Comparison of ENCODE assay signal across 29 cellular contexts in the genomic region with DNA sequence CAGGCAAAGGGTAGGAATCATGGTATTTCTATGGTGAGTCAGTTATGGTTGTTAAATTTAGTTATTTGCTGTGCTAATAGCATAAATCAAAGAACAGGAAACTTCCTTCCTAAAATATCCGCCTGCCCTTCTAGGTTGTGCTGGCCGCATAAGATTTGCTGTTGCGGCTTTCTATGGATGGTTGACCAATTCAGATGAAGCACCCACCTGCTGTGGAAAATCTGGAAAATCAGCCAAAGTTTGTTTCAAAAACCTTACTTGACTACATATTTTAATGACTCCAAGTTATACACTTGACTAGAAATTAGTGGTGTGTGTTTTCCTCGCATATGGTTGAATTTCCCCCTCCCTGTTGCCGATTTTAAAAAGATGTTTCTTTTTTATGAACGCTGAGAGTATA. TPM values are rescaled to one million over a fixed set of nuclear protein-coding genes. Genes with fewer than 3 reads are reported as not detected.
DNase-seq lines count a peak whose midpoint lies in the region; ATAC-seq, FAIRE-seq and TF ChIP-seq lines count a peak whose summit lies in the region.
"Had no signal": no experiment of that assay in that cellular context is flagged by ENCODE, and none has a peak within 500 bp of the region (broad histone marks: within the 10 kb centered on the region; RNA-seq: fewer than 3 reads in every experiment).

No MANE protein-coding gene starts in this region.

- H2AK5ac ChIP-seq in trophoblast cell (ENCODE audit: low read length) (no peak overlapping the region), mesendoderm (ENCODE audit: low read length) (no peak overlapping the region)

- H3K23ac ChIP-seq in trophoblast cell (ENCODE audit: low read length) (no peak overlapping the region), mesendoderm (ENCODE audit: low read length) (no peak overlapping the region)

- ATAC-seq in CD4-positive, alpha-beta T cell (ENCODE audit: poor library complexity), result no peak
- no peak for ATAC-seq in naive thymus-derived CD4-positive, alpha-beta T cell
- ATAC-seq in HG02623 (IDR thresholded peaks at IDR 0.05; ENCODE audit: unreplicated experiment), result no peak
- ATAC-seq: body of pancreas, gastroesophageal sphincter had no signal

- no peak for TF ChIP-seq RAD21 in Ishikawa (IDR thresholded peaks at IDR 0.05; ENCODE audit: low read depth)

- H4K5ac ChIP-seq in mesendoderm (ENCODE audit: low read length), result no peak overlapping the region

- FAIRE-seq in astrocyte (lab: Jason Lieb, UNC), result no peak
- FAIRE-seq: D721Med, endothelial cell of umbilical vein, small intestine had no signal

- H2BK5ac ChIP-seq in trophoblast cell (ENCODE audit: low read depth, low read length, poor library complexity), result no peak overlapping the region
- H2BK5ac ChIP-seq in mesendoderm (ENCODE audit: low read length), result no peak overlapping the region

- H3K79me1 ChIP-seq in trophoblast cell (ENCODE audit: low read length), result no peaks in the 10 kb centered on the region
- H3K79me1 ChIP-seq in mesendoderm (ENCODE audit: low read length), result no peaks in the 10 kb centered on the region

- H3K4ac ChIP-seq in trophoblast cell (ENCODE audit: low read depth, low read length) (no peak overlapping the region), mesendoderm (ENCODE audit: low read depth, low read length) (no peak overlapping the region)

- TF ChIP-seq CTCF in CD4-positive, alpha-beta T cell (IDR thresholded peaks at IDR 0.05), result no peak
- no peak for TF ChIP-seq CTCF in astrocyte (IDR thresholded peaks at IDR 0.05; ENCODE audit: insufficient read depth, low read depth, low read length)

- DNase-seq in CD4-positive, alpha-beta T cell, result no peak
- peak; percentile 12 for DNase-seq in astrocyte (ENCODE audit: low read depth)
- DNase-seq in naive thymus-derived CD4-positive, alpha-beta T cell, result no peak
- no peak for DNase-seq in trophoblast cell
- DNase-seq in mesendoderm, result no peak
- DNase-seq: activated CD4-positive, CD25-positive, alpha-beta regulatory T cell; activated CD8-positive, alpha-beta memory T cell treated with anti-CD3 and anti-CD28 coated beads, Interleukin-2, amount 50 U/mL, for 4 hours; body of pancreas; cerebellar nuclear complex; GOT3; midbrain; NCI-H1105; NCI-H187 treated with DMSO at 0.1 percent for 48 hours; NCI-H526 treated with DMSO at 0.1 percent for 48 hours; ovary; Peyer's patch; retina; SIG-M5; small intestine; stimulated activated CD8-positive, alpha-beta memory T cell treated with anti-CD3 and anti-CD28 coated beads, Interleukin-4, amount 100 ng/mL, for 48 hours; transverse colon had no signal

- H3K4me3 ChIP-seq in astrocyte (ENCODE audit: insufficient read depth, low read depth, low read length) (no peak overlapping the region), trophoblast cell (ENCODE audit: low read depth, low read length) (no peak overlapping the region), mesendoderm (ENCODE audit: low read length) (no peak overlapping the region)
- H3K4me3 ChIP-seq in naive thymus-derived CD4-positive, alpha-beta T cell (ENCODE audit: low read length), result no peak overlapping the region
- H3K4me3 ChIP-seq: body of pancreas, gastroesophageal sphincter, ovary, Peyer's patch, transverse colon had no signal

- CTCF ChIA-PET in CD4-positive, alpha-beta T cell (lab: Charles Lee), result no interaction called here
- CTCF ChIA-PET in naive thymus-derived CD4-positive, alpha-beta T cell (lab: Charles Lee), result no interaction called here

- intact Hi-C loops in CD4-positive, alpha-beta T cell (cut with DNase I, micrococcal nuclease), result loop anchor here in 1 of 2 experiments (5.0 kb wide), 2 partner anchors 35 to 50 kb away; no protein-coding TSS in a partner anchor
- intact Hi-C loops in naive thymus-derived CD4-positive, alpha-beta T cell (cut with micrococcal nuclease), result loop anchor here in 1 of 2 donors (5.0 kb wide), 2 partner anchors 35 to 85 kb away; no protein-coding TSS in a partner anchor

- H3K4me2 ChIP-seq in astrocyte (ENCODE audit: low read length) (no peak overlapping the region), trophoblast cell (ENCODE audit: low read length) (no peak overlapping the region), mesendoderm (ENCODE audit: low read length) (no peak overlapping the region)

- no peak overlapping the region for H3K14ac ChIP-seq in trophoblast cell (ENCODE audit: low read length)

- no peak overlapping the region for H3K56ac ChIP-seq in mesendoderm (ENCODE audit: low read length)

- no peak for TF ChIP-seq EP300 in Ishikawa (IDR thresholded peaks at IDR 0.05; ENCODE audit: borderline replicate concordance)

- H4K20me1 ChIP-seq in astrocyte (ENCODE audit: insufficient read depth, low read length), result no peaks in the 10 kb centered on the region

- no peak overlapping the region for H2AFZ ChIP-seq in astrocyte (ENCODE audit: low read depth, low read length)
- no peak overlapping the region for H2AFZ ChIP-seq in trophoblast cell (ENCODE audit: insufficient read depth, low read length, poor library complexity)

- no peak overlapping the region for H3K27ac ChIP-seq in CD4-positive, alpha-beta T cell (ENCODE audit: low read depth, low read length)
- H3K27ac ChIP-seq in astrocyte (ENCODE audit: low read depth, low read length) (no peak overlapping the region), trophoblast cell (ENCODE audit: low read depth, low read length) (no peak overlapping the region), mesendoderm (ENCODE audit: low read depth, low read length) (no peak overlapping the region)
- H3K27ac ChIP-seq in naive thymus-derived CD4-positive, alpha-beta T cell (ENCODE audit: low read depth, low read length), result no peak overlapping the region
- H3K27ac ChIP-seq: body of pancreas, gastroesophageal sphincter, HL-60, ovary, Peyer's patch, transverse colon had no signal

- H3K36me3 ChIP-seq in astrocyte (ENCODE audit: insufficient read depth, low read length) (no peaks in the 10 kb centered on the region), trophoblast cell (ENCODE audit: control insufficient read depth in 1 of 2, insufficient read depth in 2 of 2, low read length in 2 of 2) (no peaks in the 10 kb centered on the region), mesendoderm (ENCODE audit: control insufficient read depth, insufficient read depth, low read length) (no peaks in the 10 kb centered on the region)
- no peaks in the 10 kb centered on the region for H3K36me3 ChIP-seq in naive thymus-derived CD4-positive, alpha-beta T cell (ENCODE audit: control insufficient read depth in 2 of 3, insufficient read depth in 3 of 3, low read length in 3 of 3)
- H3K36me3 ChIP-seq: gastroesophageal sphincter, ovary, Peyer's patch, transverse colon had no signal

- H4K91ac ChIP-seq in trophoblast cell (ENCODE audit: low read depth, low read length), result no peak overlapping the region

- no peaks in the 10 kb centered on the region for H3K27me3 Mint-ChIP-seq in CD4-positive, alpha-beta T cell
- no peaks in the 10 kb centered on the region for H3K27me3 Mint-ChIP-seq in astrocyte (ENCODE audit: low read depth, unreplicated experiment)
- no peaks in the 10 kb centered on the region for H3K27me3 Mint-ChIP-seq in naive thymus-derived CD4-positive, alpha-beta T cell

- H3K9ac ChIP-seq in astrocyte (ENCODE audit: low read length) (no peak overlapping the region), trophoblast cell (ENCODE audit: low read length) (no peak overlapping the region), mesendoderm (ENCODE audit: low read length) (no peak overlapping the region)

- no peaks in the 10 kb centered on the region for H3K27me3 ChIP-seq in CD4-positive, alpha-beta T cell (ENCODE audit: control insufficient read depth, insufficient read depth, low read length)
- H3K27me3 ChIP-seq in astrocyte (ENCODE audit: insufficient read depth, low read length), result no peaks in the 10 kb centered on the region
- H3K27me3 ChIP-seq in naive thymus-derived CD4-positive, alpha-beta T cell (ENCODE audit: control insufficient read depth in 2 of 2, insufficient read depth in 2 of 2, low read length in 2 of 2), result no peaks in the 10 kb centered on the region
- no peaks in the 10 kb centered on the region for H3K27me3 ChIP-seq in trophoblast cell (ENCODE audit: insufficient read depth, low read length)
- no peaks in the 10 kb centered on the region for H3K27me3 ChIP-seq in mesendoderm (ENCODE audit: insufficient read depth, low read length, poor library complexity)
- H3K27me3 ChIP-seq: body of pancreas, gastroesophageal sphincter, ovary, Peyer's patch, transverse colon had no signal

- H3K18ac ChIP-seq in trophoblast cell (ENCODE audit: low read length) (no peak overlapping the region), mesendoderm (ENCODE audit: low read length) (no peak overlapping the region)

- H3K4me1 Mint-ChIP-seq in CD4-positive, alpha-beta T cell (ENCODE audit: low read depth), result peaks cover 97% of the 10 kb centered on the region
- peaks cover 9% of the 10 kb centered on the region for H3K4me1 Mint-ChIP-seq in astrocyte (ENCODE audit: low read depth, unreplicated experiment)
- peaks cover 59 to 100% (median 98%) of the 10 kb centered on the region in 7 donors for H3K4me1 Mint-ChIP-seq in naive thymus-derived CD4-positive, alpha-beta T cell

- no CpG with 5 or more reads among the region's 6 CpGs for WGBS in trophoblast cell (ENCODE audit: extremely low coverage, insufficient coverage, insufficient read length)
- WGBS in mesendoderm (ENCODE audit: extremely low coverage, insufficient coverage, low lambda C conversion rate), result no CpG with 5 or more reads among the region's 6 CpGs

- peak overlapping the region; percentile 46 for H3K27ac Mint-ChIP-seq in CD4-positive, alpha-beta T cell
- no peak overlapping the region for H3K27ac Mint-ChIP-seq in astrocyte (ENCODE audit: unreplicated experiment)
- peak overlapping the region in 7 of 9 donors; percentile 12 to 68 (median 44) for H3K27ac Mint-ChIP-seq in naive thymus-derived CD4-positive, alpha-beta T cell
- H3K27ac Mint-ChIP-seq: activated T-helper 2 cell treated with anti-CD3 and anti-CD28 coated beads, Interferon-gamma antibody, Interleukin-2, Interleukin-4, amounts not matched to agents 10 μg/mL and 5 μg/mL and 100 μg/mL, durations not matched to agents 14 hours and 24 hours and 36 hours; CD14-positive monocyte had no signal

- H3K79me2 ChIP-seq in astrocyte (ENCODE audit: insufficient read depth, low read length) (no peaks in the 10 kb centered on the region), trophoblast cell (ENCODE audit: control insufficient read depth, insufficient read depth, low read length, poor library complexity) (no peaks in the 10 kb centered on the region), mesendoderm (ENCODE audit: control insufficient read depth, insufficient read depth, low read length) (no peaks in the 10 kb centered on the region)

- no peak overlapping the region for H4K12ac ChIP-seq in trophoblast cell (ENCODE audit: low read depth, low read length)

- POLR2A ChIA-PET in CD4-positive, alpha-beta T cell (lab: Charles Lee), result no interaction called here
- POLR2A ChIA-PET in naive thymus-derived CD4-positive, alpha-beta T cell (lab: Charles Lee), result interaction anchor here (0.5 kb wide), 1 partner anchor 64 kb away, joined by 3 read pairs; no protein-coding TSS in a partner anchor

- no peak overlapping the region for H2BK12ac ChIP-seq in trophoblast cell (ENCODE audit: low read length)

- H2BK120ac ChIP-seq in trophoblast cell (ENCODE audit: insufficient read depth, low read length, poor library complexity) (no peak overlapping the region), mesendoderm (ENCODE audit: low read depth, low read length) (no peak overlapping the region)

- peak overlapping the region; percentile 54 for H3K4me3 Mint-ChIP-seq in CD4-positive, alpha-beta T cell
- H3K4me3 Mint-ChIP-seq in astrocyte (ENCODE audit: unreplicated experiment), result no peak overlapping the region
- peak overlapping the region in 7 of 10 donors; percentile 17 to 77 (median 64) for H3K4me3 Mint-ChIP-seq in naive thymus-derived CD4-positive, alpha-beta T cell

- H3K9me3 ChIP-seq in CD4-positive, alpha-beta T cell (ENCODE audit: control insufficient read depth, low read length), result no peaks in the 10 kb centered on the region
- H3K9me3 ChIP-seq in astrocyte (ENCODE audit: insufficient read depth, low read depth, low read length) (no peaks in the 10 kb centered on the region), trophoblast cell (ENCODE audit: insufficient read depth, low read depth, low read length) (no peaks in the 10 kb centered on the region)
- H3K9me3 ChIP-seq in naive thymus-derived CD4-positive, alpha-beta T cell (ENCODE audit: control insufficient read depth in 2 of 3, low read length in 3 of 3), result no peaks in the 10 kb centered on the region
- H3K9me3 ChIP-seq: body of pancreas, gastroesophageal sphincter, ovary, Peyer's patch, transverse colon had no signal

- peaks cover 22% of the 10 kb centered on the region for H3K36me3 Mint-ChIP-seq in CD4-positive, alpha-beta T cell (ENCODE audit: low read depth)
- peaks cover 2% of the 10 kb centered on the region for H3K36me3 Mint-ChIP-seq in astrocyte (ENCODE audit: low read depth, unreplicated experiment)
- peaks cover 0 to 25% (median 10%) of the 10 kb centered on the region in 5 donors for H3K36me3 Mint-ChIP-seq in naive thymus-derived CD4-positive, alpha-beta T cell

- no peak overlapping the region for H2BK15ac ChIP-seq in mesendoderm (replicated peaks; ENCODE audit: low read depth)

- H4K8ac ChIP-seq in trophoblast cell (ENCODE audit: low read depth, low read length) (no peak overlapping the region), mesendoderm (ENCODE audit: low read depth, low read length) (no peak overlapping the region)

- no peaks in the 10 kb centered on the region for H3K4me1 ChIP-seq in astrocyte (ENCODE audit: insufficient read depth, low read length)
- peaks cover 37 to 72% of the 10 kb centered on the region in 2 donors for H3K4me1 ChIP-seq in naive thymus-derived CD4-positive, alpha-beta T cell (ENCODE audit: control insufficient read depth in 2 of 2, insufficient read depth in 2 of 2, low read length in 2 of 2)
- no peaks in the 10 kb centered on the region for H3K4me1 ChIP-seq in trophoblast cell (ENCODE audit: control insufficient read depth in 1 of 2, insufficient read depth in 2 of 2, low read length in 2 of 2)
- H3K4me1 ChIP-seq in mesendoderm (ENCODE audit: control insufficient read depth, low read depth, low read length), result no peaks in the 10 kb centered on the region
- H3K4me1 ChIP-seq: gastroesophageal sphincter had no signal

- H3K9me3 Mint-ChIP-seq in CD4-positive, alpha-beta T cell, result no peaks in the 10 kb centered on the region
- peaks cover 2% of the 10 kb centered on the region for H3K9me3 Mint-ChIP-seq in astrocyte (ENCODE audit: unreplicated experiment)
- H3K9me3 Mint-ChIP-seq in naive thymus-derived CD4-positive, alpha-beta T cell, result no peaks in the 10 kb centered on the region
- H3K9me3 Mint-ChIP-seq: activated T-helper 2 cell treated with anti-CD3 and anti-CD28 coated beads, Interferon-gamma antibody, Interleukin-2, Interleukin-4, amounts not matched to agents 10 μg/mL and 5 μg/mL and 100 μg/mL, durations not matched to agents 14 hours and 24 hours and 36 hours; CD14-positive monocyte had no signal

RNA-seq across cellular contexts. Expression of gene PLCL2, which starts 52.7 kb away (rescaled TPM):
- total RNA-seq in CD4-positive, alpha-beta T cell, result 10 to 100 TPM; 35.1 to 36.3 TPM
- total RNA-seq in astrocyte, result 3.1 and 3.9 TPM in 2 replicates
- total RNA-seq in naive thymus-derived CD4-positive, alpha-beta T cell, result 10 to 100 TPM; 48.9 to 77.0 (median 60.5) TPM
- polyA plus RNA-seq in naive thymus-derived CD4-positive, alpha-beta T cell, result 10 to 100 TPM; 64.1 to 90.8 TPM
- polyA plus RNA-seq in trophoblast cell (2013), result 5.8 and 5.9 TPM in 2 replicates
- 0.95 TPM for polyA plus RNA-seq in mesendoderm (2013, experiment 1 of 2)
- 0.91 TPM for polyA plus RNA-seq in mesendoderm (2013, experiment 2 of 2)
